In genomic region chr4:87839309-87839946, GRCh38 we compare ENCODE assay signal across 8 cellular contexts. TPM values are rescaled to one million over a fixed set of nuclear protein-coding genes. Genes with fewer than 3 reads are reported as not detected.
DNase-seq lines count a peak whose midpoint lies in the region; ATAC-seq and TF ChIP-seq lines count a peak whose summit lies in the region.

No MANE protein-coding gene starts in this region.

- H3K4me3 ChIP-seq in Peyer's patch: no peak overlapping the region

- no peak overlapping the region for H3K4me3 Mint-ChIP-seq in nephron progenitor cell

- no peaks in the 10 kb centered on the region for H3K4me1 ChIP-seq in Peyer's patch

- H3K27me3 Mint-ChIP-seq in nephron progenitor cell (ENCODE audit: low read depth, poor library complexity): peaks cover 3% of the 10 kb centered on the region

- H3K27ac ChIP-seq in Peyer's patch: no peak overlapping the region

- ATAC-seq in HG02840 (IDR thresholded peaks at IDR 0.05; ENCODE audit: low FRiP score, unreplicated experiment): peak; percentile 75
- no peak for ATAC-seq in HG03097 (IDR thresholded peaks at IDR 0.05; ENCODE audit: low FRiP score, unreplicated experiment)
- no peak for ATAC-seq in HG03457 (IDR thresholded peaks at IDR 0.05; ENCODE audit: unreplicated experiment)

- no peaks in the 10 kb centered on the region for H3K36me3 Mint-ChIP-seq in nephron progenitor cell (ENCODE audit: low read depth)

- peaks cover 5% of the 10 kb centered on the region for H3K4me1 Mint-ChIP-seq in nephron progenitor cell

- DNase-seq in SIG-M5 treated with dmso at 0.1 percent for 504 hours (lab: John Stamatoyannopoulos, UW; ENCODE audit: unreplicated experiment) (peak; percentile 64), SIG-M5 (lab: John Stamatoyannopoulos, UW) (no peak), Peyer's patch (no peak), erythroblast (lab: John Stamatoyannopoulos, UW) (peak; percentile 10 to 31), nephron progenitor cell (peak; percentile 27)

- no peaks in the 10 kb centered on the region for H3K27me3 ChIP-seq in Peyer's patch

- H3K9me3 Mint-ChIP-seq in nephron progenitor cell: no peaks in the 10 kb centered on the region

- no peaks in the 10 kb centered on the region for H3K36me3 ChIP-seq in Peyer's patch

- H3K27ac Mint-ChIP-seq in nephron progenitor cell: no peak overlapping the region

- no peaks in the 10 kb centered on the region for H3K9me3 ChIP-seq in Peyer's patch

- no peak for TF ChIP-seq POLR2A in Peyer's patch (IDR thresholded peaks at IDR 0.05)
- TF ChIP-seq POLR2A in erythroblast (IDR thresholded peaks at IDR 0.05; ENCODE audit: low read length): no peak

- TF ChIP-seq CTCF in Peyer's patch (IDR thresholded peaks at IDR 0.05) (peak; percentile 2 to 53 (median 46)), nephron progenitor cell (IDR thresholded peaks at IDR 0.05) (peak; percentile 79)

RNA-seq across cellular contexts. Expression of gene MEPE, which starts 6.7 kb away (rescaled TPM):
- not detected for total RNA-seq in Peyer's patch

RNA-seq across cellular contexts. Expression of gene IBSP, which starts 40.1 kb away (rescaled TPM):
- total RNA-seq in Peyer's patch: not detected

Comparison
In these comparisons a context has a peak if more than half of its experiments do, and no peak if none do; other contexts are left out.
1. DNase-seq: peak in SIG-M5 treated with dmso at 0.1 percent for 504 hours (single experiment), erythroblast (2 of 2) and nephron progenitor cell (single experiment); none in SIG-M5 (single experiment) and Peyer's patch (0 of 3).